In genomic region chr9:109320734-109321448, GRCh38 we compare ENCODE assay signal across 1 cellular context.
A peak's percentile ranks its signal among the peaks of the same experiment; 100 is the strongest.
TF ChIP-seq lines count a peak whose summit lies in the region.

Gene EPB41L4B, minus strand, starts transcription at chr9:109321059. Its CDS starts 613 bp downstream, at chr9:109320446.

TF ChIP-seq in K562, 482 proteins besides CTCF, POLR2A, EP300 and RAD21 (continued from another document):
- TF ChIP-seq PRDM10 (IDR thresholded peaks at IDR 0.05; ENCODE audit: partially characterized antibody) (no peak), NCOA1 (IDR thresholded peaks at IDR 0.05; ENCODE audit: low read depth) (no peak), RBBP5 (IDR thresholded peaks at IDR 0.05; ENCODE audit: borderline replicate concordance, insufficient read depth, low read length, poor library complexity, severe bottlenecking) (no peak), ZC3H11A (IDR thresholded peaks at IDR 0.05; ENCODE audit: low read depth, low read length) (no peak), IFI16 (CRISPR knock-in tag; IDR thresholded peaks at IDR 0.05) (no peak), RBM17 (IDR thresholded peaks at IDR 0.05; ENCODE audit: borderline replicate concordance, low read depth, low read length) (no peak), CBFB (CRISPR knock-in tag; IDR thresholded peaks at IDR 0.05) (no peak), ZBTB9 (CRISPR knock-in tag; IDR thresholded peaks at IDR 0.05) (no peak), SMARCE1 (IDR thresholded peaks at IDR 0.05) (no peak), ZNF780A (CRISPR knock-in tag; IDR thresholded peaks at IDR 0.05) (no peak), GABPB2 (CRISPR knock-in tag; conservative IDR thresholded peaks at IDR 0.05) (no peak), HNRNPH1 (optimal IDR thresholded peaks at IDR 0.05; ENCODE audit: low read depth, low read length) (no peak), PRPF4 (IDR thresholded peaks at IDR 0.05; ENCODE audit: insufficient read depth, low read depth, low read length, poor library complexity, severe bottlenecking) (no peak), NR1H2 (CRISPR knock-in tag; IDR thresholded peaks at IDR 0.05) (no peak), HEY1 (CRISPR knock-in tag; IDR thresholded peaks at IDR 0.05; ENCODE audit: borderline replicate concordance) (no peak), NFE2L1 (tag; IDR thresholded peaks at IDR 0.05; ENCODE audit: borderline replicate concordance, low read depth) (no peak), ATF7 (IDR thresholded peaks at IDR 0.05) (peak; percentile 38; the same call in 1 of the 2 replicates), ZBTB33 (CRISPR knock-in tag; IDR thresholded peaks at IDR 0.05) (no peak), KDM5B (IDR thresholded peaks at IDR 0.05; ENCODE audit: insufficient replicate concordance, low read depth, low read length) (no peak), ZNF639 (CRISPR knock-in tag; conservative IDR thresholded peaks at IDR 0.05 in 1 of 2, IDR thresholded peaks at IDR 0.05 in 1 of 2) (no peak), NR0B1 (IDR thresholded peaks at IDR 0.05; ENCODE audit: partially characterized antibody) (no peak), GATAD2B (IDR thresholded peaks at IDR 0.05; ENCODE audit: borderline replicate concordance) (peak; percentile 60), ZNF511 (CRISPR knock-in tag; IDR thresholded peaks at IDR 0.05) (peak; percentile 38; the same call in 1 of the 2 replicates), ZNF785 (CRISPR knock-in tag; IDR thresholded peaks at IDR 0.05) (no peak), RBFOX2 (IDR thresholded peaks at IDR 0.05; ENCODE audit: low read depth, low read length) (no peak), NELFE (IDR thresholded peaks at IDR 0.05; ENCODE audit: insufficient read depth, insufficient read length) (no peak), TAF7 (tag; IDR thresholded peaks at IDR 0.05) (no peak), ZNF76 (CRISPR knock-in tag; IDR thresholded peaks at IDR 0.05; ENCODE audit: borderline replicate concordance) (no peak), ZNF274 (IDR thresholded peaks at IDR 0.05; ENCODE audit: borderline replicate concordance, low read depth, low read length) (no peak)
TF ChIP-seq in K562: peak in this region for 69.
